Comparison of ENCODE assay signal across 1 cellular context in genomic region chr21:42291003-42291750, GRCh38.
TF ChIP-seq lines count a peak whose summit lies in the region.

No MANE protein-coding gene starts in this region.

TF ChIP-seq in K562, 482 proteins besides CTCF, POLR2A, EP300 and RAD21 (continued from another document):
- no peak for TF ChIP-seq PKNOX1 (IDR thresholded peaks at IDR 0.05)
- TF ChIP-seq ESRRA (IDR thresholded peaks at IDR 0.05; ENCODE audit: borderline replicate concordance, low read depth): no peak
- no peak for TF ChIP-seq HDAC6 (IDR thresholded peaks at IDR 0.05; ENCODE audit: low read depth, low read length)
- no peak for TF ChIP-seq ZNF696 (CRISPR knock-in tag; conservative IDR thresholded peaks at IDR 0.05)
- TF ChIP-seq RERE (CRISPR knock-in tag; IDR thresholded peaks at IDR 0.05; ENCODE audit: borderline replicate concordance): no peak
- TF ChIP-seq FOXM1 (IDR thresholded peaks at IDR 0.05; ENCODE audit: low read depth): no peak
- no peak for TF ChIP-seq FOXM1 (CRISPR knock-in tag; IDR thresholded peaks at IDR 0.05; ENCODE audit: low read depth)
- no peak for TF ChIP-seq ZNF639 (CRISPR knock-in tag; conservative IDR thresholded peaks at IDR 0.05 in 1 of 2, IDR thresholded peaks at IDR 0.05 in 1 of 2)
- no peak for TF ChIP-seq MYNN (IDR thresholded peaks at IDR 0.05)
- TF ChIP-seq MYNN (CRISPR knock-in tag; IDR thresholded peaks at IDR 0.05): no peak
- TF ChIP-seq MAZ (CRISPR knock-in tag; conservative IDR thresholded peaks at IDR 0.05 in 1 of 2, IDR thresholded peaks at IDR 0.05 in 1 of 2): no peak
- no peak for TF ChIP-seq ZNF224 (CRISPR knock-in tag; IDR thresholded peaks at IDR 0.05)
- TF ChIP-seq SMAD2 (IDR thresholded peaks at IDR 0.05; ENCODE audit: low read depth, low read length): no peak
- TF ChIP-seq HDAC8 (tag; IDR thresholded peaks at IDR 0.05): no peak
- no peak for TF ChIP-seq THAP12 (CRISPR knock-in tag; IDR thresholded peaks at IDR 0.05)
- TF ChIP-seq KAT7 (CRISPR knock-in tag; IDR thresholded peaks at IDR 0.05; ENCODE audit: borderline replicate concordance): no peak
- TF ChIP-seq NFE2L1 (tag; IDR thresholded peaks at IDR 0.05; ENCODE audit: borderline replicate concordance, low read depth): no peak
- TF ChIP-seq FOXK2 (conservative IDR thresholded peaks at IDR 0.05 in 1 of 2, IDR thresholded peaks at IDR 0.05 in 1 of 2; ENCODE audit: low read depth in 2 of 2): no peak
- TF ChIP-seq BMI1 (IDR thresholded peaks at IDR 0.05; ENCODE audit: low read length): no peak
